ENCODE assay signal across 8 cellular contexts in the genomic region with DNA sequence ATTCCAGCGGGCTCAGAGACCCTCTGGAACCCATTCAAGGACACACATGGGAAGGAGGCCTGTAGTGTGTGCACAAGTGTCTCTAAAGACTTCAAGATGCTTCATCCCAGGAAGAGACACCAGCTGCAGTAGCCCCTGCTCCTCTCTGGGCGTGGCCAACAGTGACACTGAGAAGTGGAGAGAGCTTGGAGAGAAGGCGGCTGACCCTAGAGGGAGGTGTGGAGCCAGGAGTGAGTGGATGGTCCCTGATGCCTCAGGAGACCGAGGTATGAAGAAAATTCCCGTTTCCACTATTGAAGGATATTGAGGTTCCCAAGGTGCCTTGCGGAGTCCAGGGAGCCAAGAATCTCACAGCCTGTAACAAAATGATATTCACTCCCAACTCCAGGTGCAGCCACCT. TPM values are rescaled to one million over a fixed set of nuclear protein-coding genes. Genes with fewer than 3 reads are reported as not detected.
A peak's percentile ranks its signal among the peaks of the same experiment; 100 is the strongest.
DNase-seq lines count a peak whose midpoint lies in the region; ATAC-seq and TF ChIP-seq lines count a peak whose summit lies in the region.

No MANE protein-coding gene starts in this region.

- intact Hi-C loops in spleen (cut with DNase I; ENCODE audit: low total_unique reads) = no loop called here

- WGBS in spleen, 5 donors = 62 to 73% (median 69%) methylated on average over 6 of the region's 6 CpGs

- no peak for TF ChIP-seq CTCF in spleen (IDR thresholded peaks at IDR 0.05 in 8 of 11, conservative IDR thresholded peaks at IDR 0.05 in 3 of 11)

- H3K36me3 ChIP-seq in spleen = no peaks in the 10 kb centered on the region

- H3K4me3 ChIP-seq in spleen = no peak overlapping the region

- H3K27me3 ChIP-seq in spleen (replicated peaks in 1 of 7) = peaks cover 0 to 40% (median 0%) of the 10 kb centered on the region in 7 donors

- no peak for ATAC-seq in HG02610 (IDR thresholded peaks at IDR 0.05; ENCODE audit: unreplicated experiment)

- H3K4me1 ChIP-seq in spleen = peaks cover 0 to 9% (median 0%) of the 10 kb centered on the region in 6 donors

- no peak for TF ChIP-seq POLR2A in erythroblast (IDR thresholded peaks at IDR 0.05; ENCODE audit: low read length)
- TF ChIP-seq POLR2A in spleen (IDR thresholded peaks at IDR 0.05) = no peak

- DNase-seq in Caki2 (ENCODE audit: low read depth) (peak; percentile 17), HuH-7 (ENCODE audit: low spot score) (peak; percentile 30), SW480 (ENCODE audit: low spot score) (peak; percentile 65), kidney tubule cell (ENCODE audit: low spot score) (peak; percentile 14), erythroblast (lab: John Stamatoyannopoulos, UW) (no peak), NOMO-1 treated with dmso at 0.1 percent for 144 hours (lab: John Stamatoyannopoulos, UW; ENCODE audit: unreplicated experiment) (no peak), spleen (no peak)

- H3K27ac ChIP-seq in spleen = no peak overlapping the region

- no peaks in the 10 kb centered on the region for H3K9me3 ChIP-seq in spleen

- in situ Hi-C loops in Caki2 (cut with HindIII; ENCODE audit: low pct_unique_long_range_greater_than_20kb, low sequenced_read_pairs) = no loop called here

RNA-seq across cellular contexts. Expression of gene TNNI1, which starts 14.9 kb away (rescaled TPM):
- total RNA-seq in Caki2 (2014; rRNA removed; shearing (Covaris generic); ENCODE audit: low replicate concordance) = not detected in 2 replicates
- total RNA-seq in spleen = not detected
- 1 to 10 TPM in 1 of 3 donors, under 1 TPM in 2; 0.26 to 1.2 (median 0.26) TPM for polyA plus RNA-seq in spleen

RNA-seq across cellular contexts. Expression of gene PHLDA3, which starts 32.5 kb away (rescaled TPM):
- total RNA-seq in Caki2 (2014; rRNA removed; shearing (Covaris generic); ENCODE audit: low replicate concordance) = 162 and 199 TPM in 2 replicates
- total RNA-seq in spleen = 10 to 100 TPM in 3 of 7 donors, 1 to 10 TPM in 4; 3.7 to 17.4 (median 8.1) TPM
- polyA plus RNA-seq in spleen = 1 to 10 TPM; 3.6 to 8.7 (median 5.6) TPM

RNA-seq across cellular contexts. Expression of gene LAD1, which starts 37.3 kb away (rescaled TPM):
- total RNA-seq in Caki2 (2014; rRNA removed; shearing (Covaris generic); ENCODE audit: low replicate concordance) = 3.6 TPM in 1 of 2 replicates, not detected in the other
- total RNA-seq in spleen = 1 to 10 TPM in 2 of 7 donors, under 1 TPM in 2, not detected in 3; 0.64 to 2.0 (median 1.3) TPM
- 1 to 10 TPM in 2 of 3 donors, under 1 TPM in 1; 0.96 to 4.0 (median 2.4) TPM for polyA plus RNA-seq in spleen

RNA-seq across cellular contexts. Expression of gene TNNT2, which starts 59.0 kb away (rescaled TPM):
- not detected in 2 replicates for total RNA-seq in Caki2 (2014; rRNA removed; shearing (Covaris generic); ENCODE audit: low replicate concordance)
- total RNA-seq in spleen = under 1 TPM in 2 of 7 donors, not detected in 5; 0.41 to 0.55 TPM
- 1 to 10 TPM; 1.2 to 3.8 (median 3.8) TPM for polyA plus RNA-seq in spleen

Comparison
In these comparisons a context has a peak if more than half of its experiments do, and no peak if none do; other contexts are left out.
1. DNase-seq: peak in Caki2 (single experiment), HuH-7 (single experiment), SW480 (single experiment) and kidney tubule cell (single experiment); none in erythroblast (0 of 2), NOMO-1 treated with dmso at 0.1 percent for 144 hours (single experiment) and spleen (single experiment).